ENCODE assay signal across 8 cellular contexts in genomic region chr9:33466565-33467495, GRCh38. TPM values are rescaled to one million over a fixed set of nuclear protein-coding genes. Genes with fewer than 3 reads are reported as not detected.
DNase-seq lines count a peak whose midpoint lies in the region; ATAC-seq and TF ChIP-seq lines count a peak whose summit lies in the region.

No MANE protein-coding gene starts in this region.

- DNase-seq in CD14-positive monocyte (ENCODE audit: low spot score): no peak
- peak; percentile 86 for DNase-seq in activated naive CD8-positive, alpha-beta T cell treated with anti-CD3 and anti-CD28 coated beads, Interleukin-2, amount 10 ng/mL, durations not matched to agents 7 days and 5 days
- DNase-seq in right atrium auricular region (ENCODE audit: low spot score): no peak
- DNase-seq in stimulated activated CD4-positive, alpha-beta T cell treated with anti-CD3 and anti-CD28 coated beads, Interleukin-15, amount 100 ng/mL, for 1 hour (ENCODE audit: low read depth in 1 of 2, low spot score in 1 of 2): peak; percentile 49 to 59
- DNase-seq in putamen (ENCODE audit: low spot score): no peak

- H3K36me3 ChIP-seq in HEK293 (ENCODE audit: control insufficient read depth in 2 of 2, insufficient read depth in 1 of 2, low read length in 2 of 2) (peaks cover 8 to 97% of the 10 kb centered on the region in 2 experiments), SU-DHL-6 (ENCODE audit: low read length) (peaks cover 8% of the 10 kb centered on the region; the same call in 1 of the 2 replicates), right atrium auricular region (peaks cover 95% of the 10 kb centered on the region)

- H3K4me1 Mint-ChIP-seq in CD14-positive monocyte: peaks cover 1% of the 10 kb centered on the region
- H3K4me1 Mint-ChIP-seq in activated naive CD8-positive, alpha-beta T cell treated with anti-CD3 and anti-CD28 coated beads, Interleukin-2, amount 10 ng/mL, durations not matched to agents 7 days and 5 days: peaks cover 6% of the 10 kb centered on the region

- CTCF ChIA-PET in HEK293 (lab: Yijun Ruan, JAX): interaction anchor here (0.6 to 10.4 kb wide), 37 partner anchors 10 to 442 kb away, joined by 3 to 176 read pairs (median 4); partner anchors contain the start of genes ANKRD18B, AQP3, AQP7 and DNAJA1

- H3K79me2 ChIP-seq in SU-DHL-6 (ENCODE audit: insufficient read depth, low read length): peaks cover 6% of the 10 kb centered on the region

- H3K9ac ChIP-seq in SU-DHL-6 (ENCODE audit: low read length): no peak overlapping the region

- H3K4me2 ChIP-seq in SU-DHL-6 (ENCODE audit: low read depth, low read length, poor library complexity, severe bottlenecking): no peak overlapping the region

- H3K27ac ChIP-seq in HEK293 (ENCODE audit: extremely low read depth, low read depth, low read length): no peak overlapping the region
- no peak overlapping the region for H3K27ac ChIP-seq in SU-DHL-6 (ENCODE audit: low read depth, low read length)
- H3K27ac ChIP-seq in right atrium auricular region: no peak overlapping the region

- H3K9me3 Mint-ChIP-seq in CD14-positive monocyte: peaks cover 0 to 2% (median 0%) of the 10 kb centered on the region in 7 donors
- H3K9me3 Mint-ChIP-seq in activated naive CD8-positive, alpha-beta T cell treated with anti-CD3 and anti-CD28 coated beads, Interleukin-2, amount 10 ng/mL, durations not matched to agents 7 days and 5 days: no peaks in the 10 kb centered on the region

- intact Hi-C loops in CD14-positive monocyte (cut with micrococcal nuclease): no loop called here

- POLR2A ChIA-PET in HEK293 (lab: Yijun Ruan, JAX): interaction anchor here (1.2 to 3.3 kb wide), 4 partner anchors 9 to 177 kb away, joined by 3 to 9 read pairs (median 6); partner anchors contain the start of gene NFX1
- POLR2A ChIA-PET in activated naive CD8-positive, alpha-beta T cell treated with anti-CD3 and anti-CD28 coated beads, Interleukin-2, amount 10 ng/mL, durations not matched to agents 7 days and 5 days (lab: Charles Lee): interaction anchor here (0.9 to 1.5 kb wide), 6 partner anchors 13 to 180 kb away, joined by 3 to 8 read pairs (median 5); partner anchors contain the start of gene AQP3

- no peak overlapping the region for H3K4me3 Mint-ChIP-seq in CD14-positive monocyte
- H3K4me3 Mint-ChIP-seq in activated naive CD8-positive, alpha-beta T cell treated with anti-CD3 and anti-CD28 coated beads, Interleukin-2, amount 10 ng/mL, durations not matched to agents 7 days and 5 days: no peak overlapping the region

- H3F3A ChIP-seq in SU-DHL-6 (ENCODE audit: insufficient read depth): no peaks in the 10 kb centered on the region

- H3K9me3 ChIP-seq in HEK293 (ENCODE audit: control insufficient read depth, insufficient read depth, low read depth, low read length) (no peaks in the 10 kb centered on the region), SU-DHL-6 (ENCODE audit: insufficient read depth, low read length) (no peaks in the 10 kb centered on the region), right atrium auricular region (no peaks in the 10 kb centered on the region)

- H2AFZ ChIP-seq in SU-DHL-6 (ENCODE audit: low read depth, low read length, severe bottlenecking): no peak overlapping the region

- H3K27ac Mint-ChIP-seq in CD14-positive monocyte: peak overlapping the region in 1 of 7 donors; percentile 50
- no peak overlapping the region for H3K27ac Mint-ChIP-seq in activated naive CD8-positive, alpha-beta T cell treated with anti-CD3 and anti-CD28 coated beads, Interleukin-2, amount 10 ng/mL, durations not matched to agents 7 days and 5 days

- H3K4me3 ChIP-seq in HEK293 (ENCODE audit: low read depth, low read length) (no peak overlapping the region), SU-DHL-6 (ENCODE audit: insufficient read depth, low read length, poor library complexity, severe bottlenecking) (no peak overlapping the region), right atrium auricular region (no peak overlapping the region)

- peak; percentile 67 for ATAC-seq in activated naive CD8-positive, alpha-beta T cell treated with anti-CD3 and anti-CD28 coated beads, Interleukin-2, amount 10 ng/mL, durations not matched to agents 7 days and 5 days (ENCODE audit: low read depth)
- ATAC-seq in HG03432 (IDR thresholded peaks at IDR 0.05; ENCODE audit: unreplicated experiment): no peak

- no peaks in the 10 kb centered on the region for H3K9me2 ChIP-seq in SU-DHL-6 (replicated peaks; ENCODE audit: insufficient read depth, low read length)

- no peaks in the 10 kb centered on the region for H3K27me3 ChIP-seq in SU-DHL-6 (ENCODE audit: low read length)
- no peaks in the 10 kb centered on the region for H3K27me3 ChIP-seq in right atrium auricular region

- TF ChIP-seq CTCF in CD14-positive monocyte (IDR thresholded peaks at IDR 0.05) (peak; percentile 96), HEK293 (tag by site-specific recombination; IDR thresholded peaks at IDR 0.05) (peak; percentile 78), SU-DHL-6 (IDR thresholded peaks at IDR 0.05; ENCODE audit: insufficient read depth, low read length, poor library complexity, severe bottlenecking) (peak; percentile 92), right atrium auricular region (IDR thresholded peaks at IDR 0.05) (peak; percentile 93 to 97)

- H4K20me1 ChIP-seq in SU-DHL-6 (ENCODE audit: low read depth, low read length): no peaks in the 10 kb centered on the region

- no peaks in the 10 kb centered on the region for H3K27me3 Mint-ChIP-seq in CD14-positive monocyte (ENCODE audit: low read depth in 3 of 3)
- H3K27me3 Mint-ChIP-seq in activated naive CD8-positive, alpha-beta T cell treated with anti-CD3 and anti-CD28 coated beads, Interleukin-2, amount 10 ng/mL, durations not matched to agents 7 days and 5 days: no peaks in the 10 kb centered on the region

- no peaks in the 10 kb centered on the region for H3K4me1 ChIP-seq in HEK293 (ENCODE audit: control insufficient read depth, insufficient read depth, low read length)
- H3K4me1 ChIP-seq in right atrium auricular region: peaks cover 0 to 2% of the 10 kb centered on the region in 2 donors

- H3K36me3 Mint-ChIP-seq in CD14-positive monocyte: peaks cover 88 to 100% of the 10 kb centered on the region in 2 donors
- peaks cover 11% of the 10 kb centered on the region for H3K36me3 Mint-ChIP-seq in activated naive CD8-positive, alpha-beta T cell treated with anti-CD3 and anti-CD28 coated beads, Interleukin-2, amount 10 ng/mL, durations not matched to agents 7 days and 5 days

TF ChIP-seq in HEK293, 187 proteins besides CTCF, POLR2A, EP300 and RAD21:
- TF ChIP-seq ZNF76 (tag by site-specific recombination; IDR thresholded peaks at IDR 0.05; ENCODE audit: borderline replicate concordance, low read depth) (no peak), ZNF654 (tag by site-specific recombination; IDR thresholded peaks at IDR 0.05; ENCODE audit: low read depth) (peak; percentile 42), ZBTB17 (tag by site-specific recombination; IDR thresholded peaks at IDR 0.05) (peak; percentile 60), ZNF19 (tag by site-specific recombination; IDR thresholded peaks at IDR 0.05; ENCODE audit: low read depth) (no peak), ZNF2 (tag by site-specific recombination; IDR thresholded peaks at IDR 0.05) (peak; percentile 98)

RNA-seq across cellular contexts. Expression of gene NOL6, which starts 6.9 kb away (rescaled TPM):
- 10 to 100 TPM in 1 of 2 donors, 1 to 10 TPM in 1; 4.6 to 10.1 TPM for polyA plus RNA-seq in CD14-positive monocyte
- total RNA-seq in activated naive CD8-positive, alpha-beta T cell treated with anti-CD3 and anti-CD28 coated beads, Interleukin-2, amount 10 ng/mL, durations not matched to agents 7 days and 5 days: 10 to 100 TPM; 30.1 to 33.2 TPM
- 10 to 100 TPM; 12.5 to 16.1 TPM for total RNA-seq in right atrium auricular region

RNA-seq across cellular contexts. Expression of gene AQP3, which starts 19.4 kb away (rescaled TPM):
- under 1 TPM; 0.63 to 0.70 TPM for polyA plus RNA-seq in CD14-positive monocyte
- total RNA-seq in activated naive CD8-positive, alpha-beta T cell treated with anti-CD3 and anti-CD28 coated beads, Interleukin-2, amount 10 ng/mL, durations not matched to agents 7 days and 5 days: 10 to 100 TPM; 29.1 to 32.0 TPM
- total RNA-seq in right atrium auricular region: 100 to 1,000 TPM in 1 of 2 donors, 10 to 100 TPM in 1; 14.3 to 116 TPM

RNA-seq across cellular contexts. Expression of gene ANKRD18B, which starts 57.2 kb away (rescaled TPM):
- not detected for polyA plus RNA-seq in CD14-positive monocyte
- total RNA-seq in activated naive CD8-positive, alpha-beta T cell treated with anti-CD3 and anti-CD28 coated beads, Interleukin-2, amount 10 ng/mL, durations not matched to agents 7 days and 5 days: not detected
- under 1 TPM in 1 of 2 donors, not detected in 1; 0.11 TPM for total RNA-seq in right atrium auricular region

Comparison
In these comparisons a context has a peak if more than half of its experiments do, and no peak if none do; other contexts are left out.
1. DNase-seq: peak in activated naive CD8-positive, alpha-beta T cell treated with anti-CD3 and anti-CD28 coated beads, Interleukin-2, amount 10 ng/mL, durations not matched to agents 7 days and 5 days (single experiment) and stimulated activated CD4-positive, alpha-beta T cell treated with anti-CD3 and anti-CD28 coated beads, Interleukin-15, amount 100 ng/mL, for 1 hour (2 of 2); none in CD14-positive monocyte (single experiment), right atrium auricular region (single experiment) and putamen (single experiment).
2. Peak in every context shown above with its lines, with median percentiles within 50 percentile points of each other: CTCF ChIP-seq.